8 cellular contexts compared by ENCODE assay signal in the genomic region with DNA sequence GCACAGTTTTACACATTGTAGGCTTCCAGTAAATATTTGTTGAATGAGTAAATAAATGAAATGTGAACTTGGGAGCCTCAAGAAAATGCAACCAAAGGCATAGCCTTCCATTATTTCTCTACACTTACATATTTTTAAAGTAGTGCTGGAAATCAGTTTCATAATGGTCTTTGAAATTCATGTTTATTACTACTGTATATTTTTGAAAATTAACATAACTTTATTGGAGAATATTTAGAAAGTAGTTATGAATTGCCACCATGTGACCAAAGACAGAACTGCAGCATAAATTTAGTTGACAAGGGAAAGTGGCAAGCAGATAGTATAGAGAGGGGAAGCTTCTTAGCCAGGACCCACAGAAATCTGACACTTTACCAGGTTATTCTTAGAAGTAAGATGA. TPM values are rescaled to one million over a fixed set of nuclear protein-coding genes. Genes with fewer than 3 reads are reported as not detected.
DNase-seq lines count a peak whose midpoint lies in the region; ATAC-seq and TF ChIP-seq lines count a peak whose summit lies in the region.

No MANE protein-coding gene starts in this region.

- in situ Hi-C loops in ACHN (cut with HindIII; ENCODE audit: low pct_ligation_motif_present, low pct_unique_long_range_greater_than_20kb, low sequenced_read_pairs): no loop called here
- in situ Hi-C loops in transverse colon (cut with MboI; ENCODE audit: low pct_ligation_motif_present in 1 of 4, low pct_unique_long_range_greater_than_20kb in 1 of 4, low sequenced_read_pairs in 3 of 4): no loop called here

- H3K36me3 ChIP-seq in fibroblast of lung (ENCODE audit: control insufficient read depth, insufficient read depth, low read length) (no peaks in the 10 kb centered on the region), transverse colon (no peaks in the 10 kb centered on the region)

- H3K79me2 ChIP-seq in fibroblast of lung (ENCODE audit: control insufficient read depth, insufficient read depth, low read length): no peaks in the 10 kb centered on the region

- H3K9me3 Mint-ChIP-seq in activated naive CD8-positive, alpha-beta T cell treated with anti-CD3 and anti-CD28 coated beads for 36 hours: no peaks in the 10 kb centered on the region

- H3K36me3 Mint-ChIP-seq in activated naive CD8-positive, alpha-beta T cell treated with anti-CD3 and anti-CD28 coated beads for 36 hours: peaks cover under 1% of the 10 kb centered on the region

- peaks cover 9% of the 10 kb centered on the region for H3K4me1 Mint-ChIP-seq in activated naive CD8-positive, alpha-beta T cell treated with anti-CD3 and anti-CD28 coated beads for 36 hours

- H3K9ac ChIP-seq in fibroblast of lung (ENCODE audit: insufficient read depth, low read length): no peak overlapping the region

- no peak overlapping the region for H3K27ac ChIP-seq in fibroblast of lung (ENCODE audit: insufficient read depth, low read length)
- no peak overlapping the region for H3K27ac ChIP-seq in transverse colon

- H3K27me3 Mint-ChIP-seq in activated naive CD8-positive, alpha-beta T cell treated with anti-CD3 and anti-CD28 coated beads for 36 hours: no peaks in the 10 kb centered on the region

- H3K4me3 ChIP-seq in fibroblast of lung (replicated peaks in 1 of 4; ENCODE audit: control extremely low read depth in 1 of 4, insufficient read depth in 1 of 4, low read depth in 3 of 4, low read length in 4 of 4) (no peak overlapping the region), transverse colon (no peak overlapping the region)

- no peak overlapping the region for H2AFZ ChIP-seq in fibroblast of lung (ENCODE audit: low read length)

- H3K27me3 ChIP-seq in fibroblast of lung (ENCODE audit: control insufficient read depth, insufficient read depth, low read length): no peaks in the 10 kb centered on the region
- no peaks in the 10 kb centered on the region for H3K27me3 ChIP-seq in transverse colon

- ATAC-seq in HG03571 (IDR thresholded peaks at IDR 0.05; ENCODE audit: unreplicated experiment): no peak

- TF ChIP-seq EP300 in transverse colon (IDR thresholded peaks at IDR 0.05; ENCODE audit: low read depth): no peak

- H4K20me1 ChIP-seq in fibroblast of lung (ENCODE audit: control insufficient read depth, extremely low read depth, insufficient read depth, low read length): no peaks in the 10 kb centered on the region

- H3K27ac Mint-ChIP-seq in activated naive CD8-positive, alpha-beta T cell treated with anti-CD3 and anti-CD28 coated beads for 36 hours: no peak overlapping the region

- H3K4me1 ChIP-seq in fibroblast of lung (ENCODE audit: control insufficient read depth, extremely low read depth, insufficient read depth, low read length): no peaks in the 10 kb centered on the region
- peaks cover 0 to 3% (median 0%) of the 10 kb centered on the region in 4 donors for H3K4me1 ChIP-seq in transverse colon

- no peak for TF ChIP-seq POLR2A in transverse colon (IDR thresholded peaks at IDR 0.05)

- H3K9me3 ChIP-seq in fibroblast of lung (ENCODE audit: control insufficient read depth, insufficient read depth, low read depth, low read length) (no peaks in the 10 kb centered on the region), transverse colon (no peaks in the 10 kb centered on the region)

- peak; percentile 24 for DNase-seq in ACHN
- DNase-seq in NCI-H2227 treated with DMSO at 0.1 percent for 48 hours (lab: John Stamatoyannopoulos, UW): peak; percentile 6
- DNase-seq in fibroblast of lung (ENCODE audit: low read depth in 2 of 2): peak; percentile 7 to 42
- no peak for DNase-seq in transverse colon
- DNase-seq in stimulated activated CD4-positive, alpha-beta T cell treated with anti-CD3 and anti-CD28 coated beads, Interleukin-2, amount 100 ng/mL, for 48 hours: no peak
- DNase-seq in activated naive CD8-positive, alpha-beta T cell treated with anti-CD3 and anti-CD28 coated beads for 36 hours: no peak

- no peak overlapping the region for H3K4me2 ChIP-seq in fibroblast of lung (ENCODE audit: extremely low read depth, insufficient read depth, low read length)

- no peak overlapping the region for H3K4me3 Mint-ChIP-seq in activated naive CD8-positive, alpha-beta T cell treated with anti-CD3 and anti-CD28 coated beads for 36 hours

- intact Hi-C loops in transverse colon (cut with DNase I; ENCODE audit: low total_unique reads): no loop called here

- TF ChIP-seq CTCF in GM12874 (IDR thresholded peaks at IDR 0.05; ENCODE audit: insufficient read depth, low read depth, low read length) (peak; percentile 26; the same call in 1 of the 2 replicates), fibroblast of lung (conservative IDR thresholded peaks at IDR 0.05 in 1 of 2, IDR thresholded peaks at IDR 0.05 in 1 of 2; ENCODE audit: low read depth in 1 of 2, low read length in 2 of 2) (peak; percentile 14 to 44), transverse colon (IDR thresholded peaks at IDR 0.05) (peak in 4 of 5 experiments; percentile 25 to 30 (median 28))

RNA-seq across cellular contexts. Expression of a gene that starts 6.4 kb away (rescaled TPM):
- total RNA-seq in fibroblast of lung: 100 and 127 TPM in 2 replicates
- 102 and 145 TPM in 2 replicates for polyA plus RNA-seq in fibroblast of lung
- 74.2 and 112 TPM in 2 replicates for polyA plus RNA-seq in fibroblast of lung (2012)
- polyA minus RNA-seq in fibroblast of lung (ENCODE audit: low replicate concordance): 1.3 and 1.4 TPM in 2 replicates
- 10 to 100 TPM in 2 of 4 donors, 1 to 10 TPM in 2; 8.0 to 41.4 (median 20.8) TPM for total RNA-seq in transverse colon
- 10 to 100 TPM; 37.2 to 38.1 TPM for total RNA-seq in activated naive CD8-positive, alpha-beta T cell treated with anti-CD3 and anti-CD28 coated beads for 36 hours

RNA-seq across cellular contexts. Expression of a gene that starts 28.0 kb away (rescaled TPM):
- total RNA-seq in fibroblast of lung (not detected in 2 replicates), transverse colon (under 1 TPM in 1 of 4 donors, not detected in 3; 0.64 TPM)
- polyA plus RNA-seq in fibroblast of lung: not detected in 2 replicates
- polyA plus RNA-seq in fibroblast of lung (2012): not detected in 2 replicates
- polyA minus RNA-seq in fibroblast of lung (ENCODE audit: low replicate concordance): not detected in 2 replicates
- not detected for total RNA-seq in activated naive CD8-positive, alpha-beta T cell treated with anti-CD3 and anti-CD28 coated beads for 36 hours

RNA-seq across cellular contexts. Expression of a gene that starts 33.6 kb away (rescaled TPM):
- total RNA-seq in fibroblast of lung (11.1 and 20.3 TPM in 2 replicates), transverse colon (10 to 100 TPM in 3 of 4 donors, 1 to 10 TPM in 1; 4.4 to 27.5 (median 16.2) TPM)
- polyA plus RNA-seq in fibroblast of lung: 12.4 and 15.5 TPM in 2 replicates
- polyA plus RNA-seq in fibroblast of lung (2012): 10.3 and 15.2 TPM in 2 replicates
- 0.48 and 0.71 TPM in 2 replicates for polyA minus RNA-seq in fibroblast of lung (ENCODE audit: low replicate concordance)
- total RNA-seq in activated naive CD8-positive, alpha-beta T cell treated with anti-CD3 and anti-CD28 coated beads for 36 hours: 10 to 100 TPM; 21.6 to 24.6 TPM

Comparison
In these comparisons a context has a peak if more than half of its experiments do, and no peak if none do; other contexts are left out.
1. DNase-seq: peak in ACHN (single experiment), NCI-H2227 treated with DMSO at 0.1 percent for 48 hours (single experiment) and fibroblast of lung (2 of 2); none in transverse colon (single experiment), stimulated activated CD4-positive, alpha-beta T cell treated with anti-CD3 and anti-CD28 coated beads, Interleukin-2, amount 100 ng/mL, for 48 hours (0 of 2) and activated naive CD8-positive, alpha-beta T cell treated with anti-CD3 and anti-CD28 coated beads for 36 hours (single experiment).
2. Peak in every context shown above with its lines, with median percentiles within 50 percentile points of each other: CTCF ChIP-seq.